Comparison of ENCODE assay signal across 1 cellular context in genomic region chr21:28419110-28419509, GRCh38.
TF ChIP-seq lines count a peak whose summit lies in the region.

No MANE protein-coding gene starts in this region.

TF ChIP-seq in IMR-90, 13 proteins besides CTCF, POLR2A, EP300 and RAD21 (continued from another document):
- TF ChIP-seq ELK1 (IDR thresholded peaks at IDR 0.05; ENCODE audit: borderline replicate concordance, low read depth, low read length) (no peak), USF2 (IDR thresholded peaks at IDR 0.05; ENCODE audit: low read depth, low read length) (no peak), RFX5 (IDR thresholded peaks at IDR 0.05; ENCODE audit: low read depth, low read length) (no peak), CHD1 (IDR thresholded peaks at IDR 0.05; ENCODE audit: low read depth, low read length) (no peak), CEBPB (IDR thresholded peaks at IDR 0.05; ENCODE audit: low read depth, low read length) (no peak)
